In genomic region chr2:168107322-168107721, GRCh38 we compare ENCODE assay signal across 34 cellular contexts.
"Had no signal": no experiment of that assay in that cellular context is flagged by ENCODE, and none has a peak within 500 bp of the region (broad histone marks: within the 10 kb centered on the region; RNA-seq: fewer than 3 reads in every experiment).

No MANE protein-coding gene starts in this region.

- H3K27me3 ChIP-seq: body of pancreas, brain microvascular endothelial cell, breast epithelium had no signal

- H3K4me1 Mint-ChIP-seq: activated B cell treated with CpG ODN at 0.5 μM for 24 hours; activated CD4-positive, alpha-beta T cell treated with anti-CD3 and anti-CD28 coated beads, Interleukin-2, amount 10 ng/mL, durations not matched to agents 24 days and 14 days; activated naive CD4-positive, alpha-beta T cell treated with anti-CD3 and anti-CD28 coated beads, Interleukin-2, amount 10 ng/mL, durations not matched to agents 7 days and 5 days; activated naive CD4-positive, alpha-beta T cell treated with anti-CD3 and anti-CD28 coated beads, Interleukin-2, amount 50 U/mL, for 24 hours; activated naive CD8-positive, alpha-beta T cell treated with anti-CD3 and anti-CD28 coated beads, Interleukin-2, amount 10 ng/mL, durations not matched to agents 7 days and 5 days; activated naive CD8-positive, alpha-beta T cell treated with anti-CD3 and anti-CD28 coated beads, Interleukin-2, amount 50 U/mL, for 24 hours had no signal

- H3K9me3 ChIP-seq: body of pancreas, breast epithelium had no signal

- H3K4me1 ChIP-seq: breast epithelium had no signal

- H3K9me3 Mint-ChIP-seq: activated B cell treated with CpG ODN at 0.5 μM for 24 hours; activated CD4-positive, alpha-beta memory T cell treated with anti-CD3 and anti-CD28 coated beads for 36 hours; activated CD4-positive, alpha-beta T cell treated with anti-CD3 and anti-CD28 coated beads, Interleukin-2, amount 10 ng/mL, durations not matched to agents 24 days and 14 days; activated CD8-positive, alpha-beta T cell treated with anti-CD3 and anti-CD28 coated beads for 36 hours; activated naive CD4-positive, alpha-beta T cell treated with anti-CD3 and anti-CD28 coated beads, Interleukin-2, amount 10 ng/mL, durations not matched to agents 7 days and 5 days; activated naive CD4-positive, alpha-beta T cell treated with anti-CD3 and anti-CD28 coated beads, Interleukin-2, amount 50 U/mL, for 24 hours; activated T-cell treated with anti-CD3 and anti-CD28 coated beads, Interleukin-2, amount 50 U/mL, for 4 hours; activated T-cell treated with anti-CD3 and anti-CD28 coated beads, Interleukin-2, amount 50 U/mL, for 72 hours; activated T-helper 2 cell treated with anti-CD3 and anti-CD28 coated beads, Interferon-gamma antibody, Interleukin-2, Interleukin-4, amounts not matched to agents 10 μg/mL and 5 μg/mL and 100 μg/mL, durations not matched to agents 14 hours and 24 hours and 36 hours; T-helper 1 cell treated with Interleukin-12 subunit alpha and Interleukin-12 subunit beta and Interleukin-4 antibody, amounts not matched to agents 30 μg/mL and 1 μg/mL, for 36 hours; T-helper 2 cell treated with Interferon-gamma antibody and Interleukin-4, amounts not matched to agents 5 μg/mL and 100 μg/mL, for 36 hours had no signal

- H3K27ac ChIP-seq: body of pancreas, brain microvascular endothelial cell, breast epithelium, VCaP had no signal

- H3K4me3 ChIP-seq: body of pancreas, breast epithelium had no signal

- H3K27ac Mint-ChIP-seq: activated B cell treated with CpG ODN at 0.5 μM for 24 hours; activated CD4-positive, alpha-beta memory T cell treated with anti-CD3 and anti-CD28 coated beads for 36 hours; activated CD4-positive, alpha-beta T cell treated with anti-CD3 and anti-CD28 coated beads, Interleukin-2, amount 10 ng/mL, durations not matched to agents 24 days and 14 days; activated CD8-positive, alpha-beta T cell treated with anti-CD3 and anti-CD28 coated beads for 36 hours; activated naive CD4-positive, alpha-beta T cell treated with anti-CD3 and anti-CD28 coated beads, Interleukin-2, amount 10 ng/mL, durations not matched to agents 7 days and 5 days; activated naive CD4-positive, alpha-beta T cell treated with anti-CD3 and anti-CD28 coated beads, Interleukin-2, amount 50 U/mL, for 24 hours; activated naive CD8-positive, alpha-beta T cell; activated naive CD8-positive, alpha-beta T cell treated with anti-CD3 and anti-CD28 coated beads, Interleukin-2, amount 10 ng/mL, durations not matched to agents 7 days and 5 days; activated naive CD8-positive, alpha-beta T cell treated with anti-CD3 and anti-CD28 coated beads, Interleukin-2, amount 50 U/mL, for 24 hours; activated T-helper 1 cell treated with anti-CD3 and anti-CD28 coated beads, Interleukin-12 subunit alpha, Interleukin-12 subunit beta, Interleukin-2, Interleukin-4 antibody, amounts not matched to agents 30 ng/mL and 10 ng/mL and 1 ng/mL, durations not matched to agents 14 hours and 24 hours and 36 hours; activated T-helper 2 cell treated with anti-CD3 and anti-CD28 coated beads, Interferon-gamma antibody, Interleukin-2, Interleukin-4, amounts not matched to agents 10 μg/mL and 5 μg/mL and 100 μg/mL, durations not matched to agents 14 hours and 24 hours and 36 hours; T-helper 1 cell treated with Interleukin-12 subunit alpha and Interleukin-12 subunit beta and Interleukin-4 antibody, amounts not matched to agents 30 μg/mL and 1 μg/mL, for 36 hours; T-helper 2 cell treated with Interferon-gamma antibody and Interleukin-4, amounts not matched to agents 5 μg/mL and 100 μg/mL, for 36 hours had no signal

- H3K4me3 Mint-ChIP-seq: activated B cell treated with CpG ODN at 0.5 μM for 24 hours; activated CD4-positive, alpha-beta memory T cell treated with anti-CD3 and anti-CD28 coated beads for 36 hours; activated CD4-positive, alpha-beta T cell treated with anti-CD3 and anti-CD28 coated beads, Interleukin-2, amount 10 ng/mL, durations not matched to agents 24 days and 14 days; activated CD8-positive, alpha-beta T cell treated with anti-CD3 and anti-CD28 coated beads for 36 hours; activated naive CD4-positive, alpha-beta T cell treated with anti-CD3 and anti-CD28 coated beads, Interleukin-2, amount 10 ng/mL, durations not matched to agents 7 days and 5 days; activated naive CD4-positive, alpha-beta T cell treated with anti-CD3 and anti-CD28 coated beads, Interleukin-2, amount 50 U/mL, for 24 hours; activated naive CD8-positive, alpha-beta T cell; activated naive CD8-positive, alpha-beta T cell treated with anti-CD3 and anti-CD28 coated beads, Interleukin-2, amount 10 ng/mL, durations not matched to agents 7 days and 5 days; activated naive CD8-positive, alpha-beta T cell treated with anti-CD3 and anti-CD28 coated beads, Interleukin-2, amount 50 U/mL, for 24 hours; activated T-cell treated with anti-CD3 and anti-CD28 coated beads, Interleukin-2, amount 50 U/mL, for 4 hours; activated T-cell treated with anti-CD3 and anti-CD28 coated beads, Interleukin-2, amount 50 U/mL, for 72 hours; activated T-helper 1 cell treated with anti-CD3 and anti-CD28 coated beads, Interleukin-12 subunit alpha, Interleukin-12 subunit beta, Interleukin-2, Interleukin-4 antibody, amounts not matched to agents 30 ng/mL and 10 ng/mL and 1 ng/mL, durations not matched to agents 14 hours and 24 hours and 36 hours; T-helper 1 cell treated with Interleukin-12 subunit alpha and Interleukin-12 subunit beta and Interleukin-4 antibody, amounts not matched to agents 30 μg/mL and 1 μg/mL, for 36 hours; T-helper 2 cell treated with Interferon-gamma antibody and Interleukin-4, amounts not matched to agents 5 μg/mL and 100 μg/mL, for 36 hours had no signal

- DNase-seq: activated B cell treated with CpG ODN at 0.5 μM for 24 hours; activated CD4-positive, alpha-beta memory T cell treated with anti-CD3 and anti-CD28 coated beads for 36 hours; activated CD4-positive, alpha-beta T cell treated with anti-CD3 and anti-CD28 coated beads for 4 hours; activated CD4-positive, alpha-beta T cell treated with anti-CD3 and anti-CD28 coated beads, Interleukin-2, amount 10 ng/mL, durations not matched to agents 24 days and 14 days; activated CD4-positive, alpha-beta T cell treated with anti-CD3 and anti-CD28 coated beads, Interleukin-2, amount 50 U/mL, for 1 hour; activated CD4-positive, alpha-beta T cell treated with anti-CD3 and anti-CD28 coated beads, Interleukin-2, amount 50 U/mL, for 4 hours; activated CD4-positive, CD25-positive, alpha-beta regulatory T cell treated with anti-CD3 and anti-CD28 coated beads, Interleukin-2, amount 50 U/mL, for 72 hours; activated CD8-positive, alpha-beta memory T cell treated with anti-CD3 and anti-CD28 coated beads, Interleukin-2, amount 50 U/mL, for 4 hours; activated CD8-positive, alpha-beta T cell treated with anti-CD3 and anti-CD28 coated beads for 36 hours; activated effector memory CD4-positive, alpha-beta T cell treated with Interleukin-2 at 50 U/mL for 16 hours; activated gamma-delta T cell; activated naive CD4-positive, alpha-beta T cell treated with anti-CD3 and anti-CD28 coated beads, Interleukin-2, amount 10 ng/mL, durations not matched to agents 7 days and 5 days; activated naive CD4-positive, alpha-beta T cell treated with Interleukin-2 at 50 U/mL for 16 hours; activated naive CD8-positive, alpha-beta T cell treated with anti-CD3 and anti-CD28 coated beads, Interleukin-2, amount 10 ng/mL, durations not matched to agents 7 days and 5 days; activated naive CD8-positive, alpha-beta T cell treated with anti-CD3 and anti-CD28 coated beads, Interleukin-2, amount 50 U/mL, for 24 hours; activated T-cell treated with anti-CD3 and anti-CD28 coated beads for 4 hours; activated T-cell treated with anti-CD3 and anti-CD28 coated beads, Interleukin-2, amount 50 U/mL, for 1 hour; activated T-cell treated with anti-CD3 and anti-CD28 coated beads, Interleukin-2, amount 50 U/mL, for 4 hours; activated T-cell treated with anti-CD3 and anti-CD28 coated beads, Interleukin-2, amount 50 U/mL, for 72 hours; amniotic stem cell; aorta; body of pancreas; brain microvascular endothelial cell; central memory CD4-positive, alpha-beta T cell; T-helper 2 cell; T-helper 9 cell had no signal

- H3K36me3 ChIP-seq: brain microvascular endothelial cell, breast epithelium had no signal

- ATAC-seq: activated CD8-positive, alpha-beta T cell treated with anti-CD3 and anti-CD28 coated beads for 36 hours; activated naive CD8-positive, alpha-beta T cell treated with anti-CD3 and anti-CD28 coated beads, Interleukin-2, amount 50 U/mL, for 24 hours; activated T-cell treated with anti-CD3 and anti-CD28 coated beads, Interleukin-2, amount 50 U/mL, for 4 hours; activated T-cell treated with anti-CD3 and anti-CD28 coated beads, Interleukin-2, amount 50 U/mL, for 72 hours; body of pancreas had no signal

- H3K27me3 Mint-ChIP-seq: activated B cell treated with CpG ODN at 0.5 μM for 24 hours; activated CD4-positive, alpha-beta memory T cell treated with anti-CD3 and anti-CD28 coated beads for 36 hours; activated CD4-positive, alpha-beta T cell treated with anti-CD3 and anti-CD28 coated beads, Interleukin-2, amount 10 ng/mL, durations not matched to agents 24 days and 14 days; activated CD8-positive, alpha-beta T cell treated with anti-CD3 and anti-CD28 coated beads for 36 hours; activated naive CD4-positive, alpha-beta T cell treated with anti-CD3 and anti-CD28 coated beads, Interleukin-2, amount 10 ng/mL, durations not matched to agents 7 days and 5 days; activated naive CD4-positive, alpha-beta T cell treated with anti-CD3 and anti-CD28 coated beads, Interleukin-2, amount 50 U/mL, for 24 hours; activated naive CD8-positive, alpha-beta T cell; activated naive CD8-positive, alpha-beta T cell treated with anti-CD3 and anti-CD28 coated beads, Interleukin-2, amount 10 ng/mL, durations not matched to agents 7 days and 5 days; activated naive CD8-positive, alpha-beta T cell treated with anti-CD3 and anti-CD28 coated beads, Interleukin-2, amount 50 U/mL, for 24 hours had no signal
